16 cellular contexts compared by ENCODE assay signal in the genomic region with DNA sequence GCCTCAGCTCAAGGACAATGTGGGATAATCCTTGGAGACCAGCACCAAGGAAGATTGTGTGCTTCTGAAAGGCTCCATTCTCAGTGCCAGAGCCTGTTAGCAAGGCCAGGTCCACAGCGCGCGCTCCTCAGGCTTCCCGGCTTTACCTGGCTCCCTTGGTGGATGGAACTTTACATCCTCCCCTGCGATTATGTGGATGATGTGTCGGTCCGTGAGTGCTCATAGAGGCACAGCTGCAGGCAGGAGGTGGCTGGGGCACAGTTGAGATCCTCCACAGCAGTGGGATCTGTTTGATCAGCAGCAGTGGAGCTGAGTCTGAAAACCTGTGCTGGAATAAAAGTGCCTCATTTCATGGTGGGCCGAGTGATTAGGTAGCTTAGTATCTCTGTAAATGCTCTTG.
DNase-seq lines count a peak whose midpoint lies in the region; ATAC-seq, FAIRE-seq and TF ChIP-seq lines count a peak whose summit lies in the region.
"Had no signal": no experiment of that assay in that cellular context is flagged by ENCODE, and none has a peak within 500 bp of the region (broad histone marks: within the 10 kb centered on the region; RNA-seq: fewer than 3 reads in every experiment).

No MANE protein-coding gene starts in this region.

- TF ChIP-seq CTCF in IMR-90 (conservative IDR thresholded peaks at IDR 0.05; ENCODE audit: low read depth, low read length): no peak
- no peak for TF ChIP-seq CTCF in K562 (IDR thresholded peaks at IDR 0.05 in 2 of 3, conservative IDR thresholded peaks at IDR 0.05 in 1 of 3; ENCODE audit: insufficient read depth in 2 of 3, low read depth in 1 of 3, low read length in 3 of 3)
- TF ChIP-seq CTCF in neutrophil (IDR thresholded peaks at IDR 0.05): no peak

- H3K27ac Mint-ChIP-seq in CD4-positive, CD25-positive, alpha-beta regulatory T cell: peak overlapping the region; percentile 19 to 81 (median 61)

- H2BK20ac ChIP-seq in IMR-90 (ENCODE audit: low read depth, low read length): no peak overlapping the region

- H2AFZ ChIP-seq in IMR-90 (replicated peaks; ENCODE audit: low read length, poor library complexity) (no peak overlapping the region), K562 (ENCODE audit: low read depth, low read length) (no peak overlapping the region)

- intact Hi-C loops in IMR-90 (cut with micrococcal nuclease): no loop called here
- intact Hi-C loops in K562 (cut with micrococcal nuclease): no loop called here

- H3K9me3 Mint-ChIP-seq in CD4-positive, CD25-positive, alpha-beta regulatory T cell: no peaks in the 10 kb centered on the region

- H3K79me2 ChIP-seq in K562 (ENCODE audit: control insufficient read depth, insufficient read depth, low read length): peaks cover 96% of the 10 kb centered on the region

- CTCF ChIA-PET in IMR-90 (lab: Yijun Ruan, JAX) (no interaction called here), K562 (lab: Yijun Ruan, JAX; ENCODE audit: low intra/inter-chr PET ratio) (no interaction called here)

- no peak for TF ChIP-seq POLR2A in IMR-90 (IDR thresholded peaks at IDR 0.05; ENCODE audit: low read depth, low read length)
- TF ChIP-seq POLR2A in K562 (conservative IDR thresholded peaks at IDR 0.05): no peak

- H3K4me2 ChIP-seq in IMR-90 (ENCODE audit: low read depth, low read length): no peak overlapping the region
- no peak overlapping the region for H3K4me2 ChIP-seq in K562 (ENCODE audit: insufficient read depth, low read length)

- H3K27ac ChIP-seq in CD4-positive, CD25-positive, alpha-beta regulatory T cell (ENCODE audit: insufficient read depth, low read length, poor library complexity, severe bottlenecking): no peak overlapping the region
- H3K27ac ChIP-seq in IMR-90 (ENCODE audit: insufficient read depth, low read length) (no peak overlapping the region), K562 (ENCODE audit: extremely low read depth, low read depth, low read length) (no peak overlapping the region), neutrophil (peak overlapping the region; percentile 23)
- H3K27ac ChIP-seq: cardiac muscle cell, testis had no signal

- H3K36me3 ChIP-seq in CD4-positive, CD25-positive, alpha-beta regulatory T cell (ENCODE audit: control insufficient read depth, insufficient read depth, low read length): peaks cover 20% of the 10 kb centered on the region
- H3K36me3 ChIP-seq in IMR-90 (ENCODE audit: control insufficient read depth, insufficient read depth, low read length) (peaks cover 5% of the 10 kb centered on the region; the same call in 1 of the 2 replicates), K562 (ENCODE audit: control insufficient read depth, insufficient read depth, low read length) (no peaks in the 10 kb centered on the region), neutrophil (no peaks in the 10 kb centered on the region)
- H3K36me3 ChIP-seq: cardiac muscle cell had no signal

- no peak overlapping the region for H2BK15ac ChIP-seq in IMR-90 (ENCODE audit: low read depth, low read length)

- 0 out of 2 replicates have a peak overlapping the region, but pooled peaks have one; percentile 4 for H4K5ac ChIP-seq in IMR-90 (ENCODE audit: low read depth, low read length)

- in situ Hi-C loops in IMR-90 (cut with MboI; ENCODE audit: low sequenced_read_pairs): loop anchor here (25.0 kb wide), 1 partner anchor 1175 kb away; no protein-coding TSS in a partner anchor
- in situ Hi-C loops in K562 (cut with MboI): no loop called here

- POLR2A ChIA-PET in IMR-90 (lab: Charles Lee; ENCODE audit: unreplicated experiment) (no interaction called here), K562 (lab: Yijun Ruan, JAX) (no interaction called here)

- no peaks in the 10 kb centered on the region for H3K27me3 ChIP-seq in CD4-positive, CD25-positive, alpha-beta regulatory T cell (ENCODE audit: control insufficient read depth, insufficient read depth, low read length)
- H3K27me3 ChIP-seq in IMR-90 (ENCODE audit: control insufficient read depth, insufficient read depth, low read length) (no peaks in the 10 kb centered on the region), K562 (ENCODE audit: control insufficient read depth in 2 of 2, insufficient read depth in 2 of 2, low read length in 2 of 2) (no peaks in the 10 kb centered on the region), neutrophil (no peaks in the 10 kb centered on the region)
- H3K27me3 ChIP-seq: cardiac muscle cell, testis had no signal

- no peak overlapping the region; a peak in 1 of 4 replicates for H4K8ac ChIP-seq in IMR-90 (ENCODE audit: low read depth in 2 of 2, low read length in 2 of 2)

- no peak for TF ChIP-seq EP300 in K562 (IDR thresholded peaks at IDR 0.05; ENCODE audit: low read length)

- TF ChIP-seq RAD21 in IMR-90 (IDR thresholded peaks at IDR 0.05; ENCODE audit: low read length): no peak
- TF ChIP-seq RAD21 in K562 (CRISPR knock-in tag; conservative IDR thresholded peaks at IDR 0.05 in 1 of 2, IDR thresholded peaks at IDR 0.05 in 1 of 2): no peak

- DNase-seq in CD4-positive, CD25-positive, alpha-beta regulatory T cell: no peak
- DNase-seq in IMR-90 (no peak), K562 (ENCODE audit: extremely low read depth in 1 of 4, low spot score in 3 of 4) (no peak), cerebellar nuclear complex (lab: John Stamatoyannopoulos, UW) (no peak), KG1 (lab: John Stamatoyannopoulos, UW) (no peak)
- DNase-seq: activated naive CD4-positive, alpha-beta T cell treated with Interleukin-2 at 50 U/mL for 16 hours; EL; NCI-H187 treated with DMSO at 0.1 percent for 48 hours; NCI-H774; testis had no signal

- peak overlapping the region; percentile 38 for H3K4me3 ChIP-seq in CD4-positive, CD25-positive, alpha-beta regulatory T cell (ENCODE audit: low read depth, low read length)
- no peak overlapping the region for H3K4me3 ChIP-seq in IMR-90 (ENCODE audit: insufficient read depth, low read depth, low read length)
- no peak overlapping the region for H3K4me3 ChIP-seq in K562
- no peak overlapping the region for H3K4me3 ChIP-seq in neutrophil (ENCODE audit: low read depth in 1 of 2, low read length in 1 of 2)
- H3K4me3 ChIP-seq: cardiac muscle cell, testis had no signal

- no peak overlapping the region; the same call in 1 of the 2 replicates for H2AK5ac ChIP-seq in IMR-90 (ENCODE audit: low read depth, low read length)

- WGBS in IMR-90 (ENCODE audit: extremely low coverage in 2 of 2, insufficient read length in 1 of 2), 2 experiments: 86% methylated on average over 3 of the region's 8 CpGs; no CpG with 5 or more reads in 1 of the 2 experiments
- 79% methylated on average over 8 of the region's 8 CpGs for WGBS in K562 (ENCODE audit: insufficient coverage, low coverage, missing lambda C conversion rate)

- H2AK9ac ChIP-seq in IMR-90 (replicated peaks; ENCODE audit: low read depth, low read length, poor library complexity): no peak overlapping the region

- peak overlapping the region; percentile 34; the same call in 1 of the 2 replicates for H3K23ac ChIP-seq in IMR-90 (ENCODE audit: low read depth, low read length)

- 0 out of 2 replicates have a peak overlapping the region, but pooled peaks have one; percentile 6 for H3K4ac ChIP-seq in IMR-90 (ENCODE audit: low read depth, low read length)

- no peak overlapping the region for H3K56ac ChIP-seq in IMR-90 (ENCODE audit: extremely low read depth, insufficient read depth, low read length)

- H3K14ac ChIP-seq in IMR-90 (replicated peaks; ENCODE audit: low read depth, low read length): 0 out of 2 replicates have a peak overlapping the region, but pooled peaks have one; percentile 21

- no peaks in the 10 kb centered on the region for H3K9me3 ChIP-seq in CD4-positive, CD25-positive, alpha-beta regulatory T cell (ENCODE audit: control insufficient read depth in 2 of 2, low read length in 2 of 2)
- H3K9me3 ChIP-seq in IMR-90 (ENCODE audit: control insufficient read depth, insufficient read depth, low read length) (no peaks in the 10 kb centered on the region), K562 (replicated peaks; ENCODE audit: control insufficient read depth, insufficient read depth, low read depth, low read length) (no peaks in the 10 kb centered on the region), neutrophil (no peaks in the 10 kb centered on the region)
- H3K9me3 ChIP-seq: testis had no signal

- H3K36me3 Mint-ChIP-seq in CD4-positive, CD25-positive, alpha-beta regulatory T cell: peaks cover 18% of the 10 kb centered on the region

- H4K91ac ChIP-seq in IMR-90 (ENCODE audit: insufficient read depth, low read depth, low read length): no peak overlapping the region

- H2BK120ac ChIP-seq in IMR-90 (ENCODE audit: low read depth, low read length): no peak overlapping the region

- H3K4me3 Mint-ChIP-seq in CD4-positive, CD25-positive, alpha-beta regulatory T cell: peak overlapping the region; percentile 30 to 54 (median 30)

- no peak overlapping the region for H2BK5ac ChIP-seq in IMR-90 (ENCODE audit: low read depth, low read length, poor library complexity, severe bottlenecking)

- no peaks in the 10 kb centered on the region for H3K27me3 Mint-ChIP-seq in CD4-positive, CD25-positive, alpha-beta regulatory T cell

- peaks cover 51 to 97% (median 74%) of the 10 kb centered on the region in 4 donors for H3K4me1 Mint-ChIP-seq in CD4-positive, CD25-positive, alpha-beta regulatory T cell

- dilution Hi-C loops in IMR-90 (cut with HindIII; ENCODE audit: low sequenced_read_pairs, unreplicated experiment): no loop called here

- ATAC-seq in CD4-positive, CD25-positive, alpha-beta regulatory T cell (ENCODE audit: low read depth in 2 of 2): no peak
- no peak for ATAC-seq in IMR-90 (ENCODE audit: low read depth)
- peak; percentile 24; the same call in 1 of the 3 replicates for ATAC-seq in K562
- ATAC-seq in GM19455 (IDR thresholded peaks at IDR 0.05; ENCODE audit: unreplicated experiment): no peak
- no peak for ATAC-seq in GM18502 (IDR thresholded peaks at IDR 0.05; ENCODE audit: poor library complexity, unreplicated experiment)
- ATAC-seq: Right ventricle myocardium inferior had no signal

- FAIRE-seq in K562 (lab: Jason Lieb, UNC): no peak
- FAIRE-seq: frontal cortex had no signal

- peaks cover 84% of the 10 kb centered on the region for H3K4me1 ChIP-seq in CD4-positive, CD25-positive, alpha-beta regulatory T cell (ENCODE audit: control insufficient read depth, insufficient read depth, low read length, poor library complexity, severe bottlenecking)
- H3K4me1 ChIP-seq in IMR-90 (ENCODE audit: control insufficient read depth, insufficient read depth, low read length): peaks cover 17% of the 10 kb centered on the region
- H3K4me1 ChIP-seq in K562 (replicated peaks in 1 of 2; ENCODE audit: control insufficient read depth in 2 of 2, insufficient read depth in 2 of 2, low read length in 2 of 2): peaks cover 0 to 18% of the 10 kb centered on the region in 2 experiments; a peak in 3 of 5 replicates
- H3K4me1 ChIP-seq in neutrophil (ENCODE audit: control insufficient read depth in 1 of 2, insufficient read depth in 1 of 2, low read depth in 1 of 2, low read length in 1 of 2): peaks cover 11 to 23% of the 10 kb centered on the region in 2 experiments

- H4K20me1 ChIP-seq in IMR-90 (ENCODE audit: insufficient read depth, low read length) (peaks cover 81% of the 10 kb centered on the region), K562 (replicated peaks; ENCODE audit: control insufficient read depth, insufficient read depth, low read length) (peaks cover 53% of the 10 kb centered on the region)

- no peak overlapping the region for H3K18ac ChIP-seq in IMR-90 (ENCODE audit: low read depth, low read length)

- BruUV-seq in IMR-90 (replicated peaks; lab: Mats Ljungman, UMichigan) (no TSS peak), K562 (replicated peaks; lab: Mats Ljungman, UMichigan) (no TSS peak)

- H3K9ac ChIP-seq in IMR-90 (ENCODE audit: low read depth, low read length) (no peak overlapping the region), K562 (ENCODE audit: insufficient read depth in 1 of 2, low read depth in 2 of 2, low read length in 2 of 2) (peak overlapping the region in 1 of 2 experiments; percentile 38; a peak in 1 of 4 replicates)

- peaks cover 29% of the 10 kb centered on the region for H3K9me1 ChIP-seq in IMR-90 (ENCODE audit: insufficient read depth, low read length)
- H3K9me1 ChIP-seq in K562 (ENCODE audit: control insufficient read depth, insufficient read depth, low read length): peaks cover 3% of the 10 kb centered on the region

- peaks cover 22 to 68% of the 10 kb centered on the region in 2 experiments for H3K79me1 ChIP-seq in IMR-90 (ENCODE audit: low read depth in 1 of 2, low read length in 2 of 2)
